Comparison of ENCODE assay signal across 25 cellular contexts in genomic region chr9:4579011-4579410, GRCh38.
DNase-seq lines count a peak whose midpoint lies in the region; ATAC-seq, FAIRE-seq and TF ChIP-seq lines count a peak whose summit lies in the region.
"Had no signal": no experiment of that assay in that cellular context is flagged by ENCODE, and none has a peak within 500 bp of the region (broad histone marks: within the 10 kb centered on the region; RNA-seq: fewer than 3 reads in every experiment).

No MANE protein-coding gene starts in this region.

- H3K9ac ChIP-seq in subcutaneous abdominal adipose tissue (ENCODE audit: low read length in 5 of 5) = peak overlapping the region in 2 of 5 donors; percentile 2 to 51

- H3K36me3 ChIP-seq in subcutaneous abdominal adipose tissue (ENCODE audit: control insufficient read depth in 5 of 5, insufficient read depth in 5 of 5, low read length in 5 of 5) (peaks cover 0 to 44% (median 20%) of the 10 kb centered on the region in 5 donors), pancreas (no peaks in the 10 kb centered on the region), adrenal gland (replicated peaks in 1 of 2) (no peaks in the 10 kb centered on the region)

- TF ChIP-seq POLR2A in adrenal gland (IDR thresholded peaks at IDR 0.05) = no peak

- WGBS in pancreas, 2 donors = 83 to 86% methylated on average over 2 of the region's 2 CpGs
- WGBS in adrenal gland, 4 donors = 78 to 91% (median 84%) methylated on average over 2 of the region's 2 CpGs

- H3K4me1 ChIP-seq in subcutaneous abdominal adipose tissue (ENCODE audit: control insufficient read depth in 5 of 5, insufficient read depth in 5 of 5, low read length in 5 of 5) = peaks cover 0 to 21% (median 12%) of the 10 kb centered on the region in 5 donors
- no peaks in the 10 kb centered on the region for H3K4me1 ChIP-seq in pancreas
- H3K4me1 ChIP-seq in adrenal gland (replicated peaks in 1 of 2) = peaks cover 0 to 12% of the 10 kb centered on the region in 2 donors
- H3K4me1 ChIP-seq: upper lobe of right lung had no signal

- H3K9me3 ChIP-seq in subcutaneous abdominal adipose tissue (ENCODE audit: control insufficient read depth in 5 of 5, low read length in 5 of 5) (no peaks in the 10 kb centered on the region), pancreas (no peaks in the 10 kb centered on the region), adrenal gland (replicated peaks in 1 of 3) (no peaks in the 10 kb centered on the region)
- H3K9me3 ChIP-seq: upper lobe of right lung had no signal

- intact Hi-C loops in pancreas (cut with DNase I) = no loop called here
- intact Hi-C loops in adrenal gland (cut with DNase I) = no loop called here

- no peaks in the 10 kb centered on the region for H3K27me3 ChIP-seq in subcutaneous abdominal adipose tissue (ENCODE audit: control insufficient read depth in 5 of 5, insufficient read depth in 4 of 5, low read length in 5 of 5)
- no peaks in the 10 kb centered on the region for H3K27me3 ChIP-seq in pancreas
- no peaks in the 10 kb centered on the region for H3K27me3 ChIP-seq in adrenal gland
- H3K27me3 ChIP-seq: upper lobe of right lung had no signal

- ATAC-seq in activated CD4-positive, CD25-positive, alpha-beta regulatory T cell treated with anti-CD3 and anti-CD28 coated beads, Interleukin-2, amount 50 U/mL, for 24 hours = no peak
- ATAC-seq in pancreas = no peak
- ATAC-seq: activated CD4-positive, alpha-beta T cell treated with anti-CD3 and anti-CD28 coated beads for 36 hours; activated CD8-positive, alpha-beta T cell treated with anti-CD3 and anti-CD28 coated beads, Interleukin-2, amount 10 ng/mL, durations not matched to agents 7 days and 5 days; left colon; upper lobe of right lung had no signal

- H3K27ac ChIP-seq in subcutaneous abdominal adipose tissue (ENCODE audit: low read depth, low read length) (peak overlapping the region; percentile 27), pancreas (no peak overlapping the region), adrenal gland (no peak overlapping the region)
- H3K27ac ChIP-seq: upper lobe of right lung had no signal

- no peak for FAIRE-seq in pancreas (lab: Jason Lieb, UNC)

- no peak overlapping the region for H3K4me3 ChIP-seq in subcutaneous abdominal adipose tissue (ENCODE audit: low read depth in 1 of 5, low read length in 5 of 5)
- H3K4me3 ChIP-seq in pancreas = no peak overlapping the region
- no peak overlapping the region for H3K4me3 ChIP-seq in adrenal gland
- H3K4me3 ChIP-seq: upper lobe of right lung had no signal

- TF ChIP-seq CTCF in pancreas (IDR thresholded peaks at IDR 0.05) = no peak
- no peak for TF ChIP-seq CTCF in adrenal gland (IDR thresholded peaks at IDR 0.05)

- DNase-seq in NCI-H82 (lab: John Stamatoyannopoulos, UW) = peak; percentile 25
- DNase-seq in NCI-H82 treated with DMSO at 0.1 percent for 48 hours (lab: John Stamatoyannopoulos, UW; ENCODE audit: unreplicated experiment) = no peak
- DNase-seq in NCI-H446 treated with DMSO at 0.1 percent for 48 hours (lab: John Stamatoyannopoulos, UW) = peak; percentile 57
- DNase-seq in inferior parietal cortex (ENCODE audit: extremely low spot score) = peak; percentile 46
- DNase-seq in pancreas = no peak
- no peak for DNase-seq in adrenal gland
- DNase-seq: 8988T; activated CD4-positive, alpha-beta T cell treated with anti-CD3 and anti-CD28 coated beads for 36 hours; activated CD8-positive, alpha-beta T cell treated with anti-CD3 and anti-CD28 coated beads, Interleukin-2, amount 10 ng/mL, durations not matched to agents 7 days and 5 days; CD4-positive, alpha-beta T cell; HCEC 1CT; hippocampal formation; Karpas-422; left colon; NCI-H146; NCI-H2171; NCI-H526; SIG-M5; stimulated activated CD4-positive, alpha-beta T cell treated with anti-CD3 and anti-CD28 coated beads, Interleukin-15, amount 100 ng/mL, for 24 hours; stimulated activated CD4-positive, alpha-beta T cell treated with anti-CD3 and anti-CD28 coated beads, Interleukin-4, amount 100 ng/mL, for 4 hours; substantia nigra; SW 1271; upper lobe of right lung had no signal

Comparison
In these comparisons a context has a peak if more than half of its experiments do, and no peak if none do; other contexts are left out.
1. DNase-seq: peak in NCI-H82 (single experiment), NCI-H446 treated with DMSO at 0.1 percent for 48 hours (single experiment) and inferior parietal cortex (single experiment); none in NCI-H82 treated with DMSO at 0.1 percent for 48 hours (single experiment), pancreas (0 of 6) and adrenal gland (0 of 7).